ENCODE assay signal across 25 cellular contexts in the genomic region with DNA sequence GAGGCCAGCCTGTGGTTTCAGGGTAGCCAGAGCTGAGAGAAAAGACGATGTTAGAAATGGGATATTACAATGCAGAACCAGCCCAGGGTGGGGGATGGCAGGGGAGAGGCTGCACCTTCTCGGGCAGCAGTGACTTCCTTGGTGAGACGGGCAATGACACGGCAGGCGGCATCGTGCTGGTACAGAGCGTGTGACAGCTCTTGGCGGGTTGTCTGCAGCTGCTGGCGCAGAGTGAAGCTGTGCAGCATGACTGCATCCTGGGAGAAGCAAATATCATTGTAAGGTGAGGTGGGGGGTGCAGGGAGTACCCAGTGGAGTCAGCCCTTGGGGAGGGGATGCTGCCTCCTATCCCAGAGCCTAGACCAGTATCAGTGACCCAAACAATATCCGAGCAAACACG. TPM values are rescaled to one million over a fixed set of nuclear protein-coding genes. Genes with fewer than 3 reads are reported as not detected.
"Had no signal": no experiment of that assay in that cellular context is flagged by ENCODE, and none has a peak within 500 bp of the region (broad histone marks: within the 10 kb centered on the region; RNA-seq: fewer than 3 reads in every experiment).

No MANE protein-coding gene starts in this region.

- FAIRE-seq: TTC549 had no signal

- H3K4me1 ChIP-seq: colonic mucosa had no signal

- H3K27me3 Mint-ChIP-seq: activated CD4-positive, alpha-beta memory T cell treated with anti-CD3 and anti-CD28 coated beads for 36 hours had no signal

- H3K9me3 Mint-ChIP-seq: activated CD4-positive, alpha-beta memory T cell treated with anti-CD3 and anti-CD28 coated beads for 36 hours; nephron progenitor cell; T-helper 2 cell treated with Interferon-gamma antibody and Interleukin-4, amounts not matched to agents 5 μg/mL and 100 μg/mL, for 36 hours had no signal

- H3K4me3 Mint-ChIP-seq: activated CD4-positive, alpha-beta memory T cell treated with anti-CD3 and anti-CD28 coated beads for 36 hours; nephron progenitor cell; T-helper 2 cell treated with Interferon-gamma antibody and Interleukin-4, amounts not matched to agents 5 μg/mL and 100 μg/mL, for 36 hours had no signal

- H3K27ac ChIP-seq: brain microvascular endothelial cell, colonic mucosa, foreskin keratinocyte, prostate gland, right atrium auricular region, SK-N-MC, stomach, testis, upper lobe of left lung had no signal

- H3K4me3 ChIP-seq: colonic mucosa, lung, prostate gland, right atrium auricular region, SK-N-MC, stomach, testis, upper lobe of left lung had no signal

- DNase-seq: activated CD4-positive, alpha-beta memory T cell treated with anti-CD3 and anti-CD28 coated beads for 36 hours; activated effector memory CD4-positive, alpha-beta T cell treated with anti-CD3 and anti-CD28 coated beads, Interleukin-2, amount 50 U/mL, for 16 hours; activated T-cell treated with anti-CD3 and anti-CD28 coated beads, Interleukin-2, amount 50 U/mL, for 1 hour; brain microvascular endothelial cell; central memory CD4-positive, alpha-beta T cell; colonic mucosa; foreskin keratinocyte; islet precursor cell; midbrain; nephron progenitor cell; stimulated activated CD4-positive, alpha-beta T cell treated with anti-CD3 and anti-CD28 coated beads, Interleukin-2, amount 100 ng/mL, for 24 hours; stomach; testis; upper lobe of left lung had no signal

- H3K27me3 ChIP-seq: brain microvascular endothelial cell, colonic mucosa, foreskin keratinocyte, right atrium auricular region, stomach, testis, upper lobe of left lung had no signal

- ATAC-seq: foreskin keratinocyte, left lobe of liver had no signal

- H3K9me3 ChIP-seq: colonic mucosa, prostate gland, right atrium auricular region, stomach, testis, upper lobe of left lung had no signal

- H3K27ac Mint-ChIP-seq: activated CD4-positive, alpha-beta memory T cell treated with anti-CD3 and anti-CD28 coated beads for 36 hours; nephron progenitor cell; T-helper 2 cell treated with Interferon-gamma antibody and Interleukin-4, amounts not matched to agents 5 μg/mL and 100 μg/mL, for 36 hours had no signal

RNA-seq across cellular contexts. Expression of a gene that starts 35.3 kb away (rescaled TPM):
- total RNA-seq: activated CD4-positive, alpha-beta memory T cell treated with anti-CD3 and anti-CD28 coated beads for 36 hours; epithelial cell of proximal tubule; fibroblast of lung; foreskin keratinocyte; left lobe of liver; lung; right atrium auricular region; skeletal muscle tissue; upper lobe of left lung had no signal
- polyA plus RNA-seq: foreskin keratinocyte had no signal

RNA-seq across cellular contexts. Expression of a gene that starts 46.9 kb away (rescaled TPM):
- total RNA-seq: epithelial cell of proximal tubule, foreskin keratinocyte, osteoblast had no signal
